Comparison of ENCODE assay signal across 12 cellular contexts in the genomic region with DNA sequence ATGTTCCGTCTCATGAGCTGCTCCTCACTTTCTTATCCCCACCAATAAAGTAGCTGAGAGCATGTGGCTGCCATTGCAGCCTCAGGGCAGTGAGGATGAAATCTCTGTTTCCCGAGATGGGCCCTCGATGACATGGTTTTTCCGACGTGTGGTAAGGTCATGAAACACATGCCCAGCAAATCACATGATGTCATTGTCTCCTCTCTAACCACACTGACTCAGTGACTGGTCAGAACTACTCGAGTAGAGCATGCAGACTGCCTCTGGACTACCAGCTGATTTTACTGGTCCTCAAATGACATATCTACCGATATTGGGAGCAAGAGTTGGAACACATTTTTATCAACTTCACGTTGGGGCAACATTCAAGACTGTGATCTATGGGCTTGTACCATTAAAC.
"Had no signal": no experiment of that assay in that cellular context is flagged by ENCODE, and none has a peak within 500 bp of the region (broad histone marks: within the 10 kb centered on the region; RNA-seq: fewer than 3 reads in every experiment).

No MANE protein-coding gene starts in this region.

- H3K27me3 ChIP-seq: body of pancreas, ovary, spleen had no signal

- H3K4me3 ChIP-seq: body of pancreas, mucosa of descending colon, ovary, spleen had no signal

- H3K36me3 ChIP-seq: ovary, spleen had no signal

- H3K27ac ChIP-seq: body of pancreas, ovary, spleen had no signal

- ATAC-seq: body of pancreas; esophagus mucosa; left lobe of liver; mucosa of descending colon; naive thymus-derived CD4-positive, alpha-beta T cell; sciatic nerve had no signal

- H3K9me3 ChIP-seq: body of pancreas, ovary had no signal

- H3K4me1 ChIP-seq: body of pancreas, spleen had no signal

- DNase-seq: activated B cell treated with CpG ODN at 0.5 μM for 24 hours; activated naive CD8-positive, alpha-beta T cell treated with anti-CD3 and anti-CD28 coated beads for 36 hours; amygdala; body of pancreas; caudate nucleus; mucosa of descending colon; naive thymus-derived CD4-positive, alpha-beta T cell; ovary; spleen had no signal
